Comparison of ENCODE assay signal across 1 cellular context in the genomic region with DNA sequence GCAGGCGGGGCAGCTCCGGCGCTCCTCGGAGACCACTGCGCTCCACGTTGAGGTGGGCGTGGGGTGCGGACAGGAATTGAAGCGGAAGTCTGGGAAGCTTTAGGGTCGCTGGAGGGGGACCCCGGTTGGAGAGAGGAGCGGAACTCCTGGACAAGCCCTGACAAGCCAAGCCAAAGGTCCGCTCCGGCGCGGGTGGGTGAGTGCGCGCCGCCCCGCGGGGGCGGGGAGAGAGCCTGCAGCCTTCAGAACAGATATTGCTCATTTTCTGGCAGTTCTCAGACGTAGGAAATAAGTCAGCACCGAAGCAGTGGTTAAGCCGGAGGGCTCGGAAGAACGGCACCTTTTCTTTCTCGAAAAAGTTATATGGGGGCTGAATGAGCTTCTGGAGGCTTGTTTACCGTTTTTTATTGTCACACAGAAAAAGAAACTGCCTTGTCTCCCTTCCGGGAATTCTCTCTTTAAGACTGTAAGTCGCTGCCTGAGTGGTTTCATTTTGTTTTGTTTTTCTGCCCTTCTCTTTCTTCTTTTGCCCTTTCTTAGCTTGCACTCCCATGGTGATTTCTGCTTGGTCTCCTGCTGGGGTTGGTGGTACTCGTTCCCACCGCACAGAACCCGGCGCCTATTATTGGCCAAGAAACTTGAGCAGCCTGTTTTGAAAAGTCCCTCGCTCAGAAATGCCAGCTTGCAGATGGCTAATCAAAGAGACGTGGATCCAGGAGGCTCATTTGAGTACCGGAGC.
A peak's percentile ranks its signal among the peaks of the same experiment; 100 is the strongest.
TF ChIP-seq lines count a peak whose summit lies in the region.

No MANE protein-coding gene starts in this region.

TF ChIP-seq in GM12878, 131 proteins besides CTCF, POLR2A, EP300 and RAD21 (continued from another document and continues in another):
- TF ChIP-seq, protein P1, sequence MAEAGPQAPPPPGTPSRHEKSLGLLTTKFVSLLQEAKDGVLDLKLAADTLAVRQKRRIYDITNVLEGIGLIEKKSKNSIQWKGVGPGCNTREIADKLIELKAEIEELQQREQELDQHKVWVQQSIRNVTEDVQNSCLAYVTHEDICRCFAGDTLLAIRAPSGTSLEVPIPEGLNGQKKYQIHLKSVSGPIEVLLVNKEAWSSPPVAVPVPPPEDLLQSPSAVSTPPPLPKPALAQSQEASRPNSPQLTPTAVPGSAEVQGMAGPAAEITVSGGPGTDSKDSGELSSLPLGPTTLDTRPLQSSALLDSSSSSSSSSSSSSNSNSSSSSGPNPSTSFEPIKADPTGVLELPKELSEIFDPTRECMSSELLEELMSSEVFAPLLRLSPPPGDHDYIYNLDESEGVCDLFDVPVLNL (IDR thresholded peaks at IDR 0.05; ENCODE audit: low read depth, low read length): peak; percentile 79
- no peak for TF ChIP-seq ZNF207 (IDR thresholded peaks at IDR 0.05; ENCODE audit: borderline replicate concordance)
- no peak for TF ChIP-seq ZSCAN29 (IDR thresholded peaks at IDR 0.05)
- TF ChIP-seq SP1 (IDR thresholded peaks at IDR 0.05; ENCODE audit: low read depth, low read length): peak; percentile 16
- peak; percentile 32; the same call in 1 of the 2 replicates for TF ChIP-seq CHD2 (IDR thresholded peaks at IDR 0.05; ENCODE audit: borderline replicate concordance, low read depth, low read length)
- TF ChIP-seq SMAD1 (IDR thresholded peaks at IDR 0.05; ENCODE audit: low read depth, partially characterized antibody): no peak
- no peak for TF ChIP-seq CBX5 (IDR thresholded peaks at IDR 0.05; ENCODE audit: low read depth)
- no peak for TF ChIP-seq TCF7 (IDR thresholded peaks at IDR 0.05; ENCODE audit: borderline replicate concordance)
- TF ChIP-seq TCF12 (IDR thresholded peaks at IDR 0.05; ENCODE audit: low read depth, low read length): no peak
- no peak for TF ChIP-seq NRF1 (conservative IDR thresholded peaks at IDR 0.05; ENCODE audit: low read depth, low read length)
- no peak for TF ChIP-seq NFYA (IDR thresholded peaks at IDR 0.05; ENCODE audit: borderline replicate concordance, low read depth, low read length)
- no peak for TF ChIP-seq KAT2A (conservative IDR thresholded peaks at IDR 0.05; ENCODE audit: control insufficient read depth, low read depth, low read length)
- TF ChIP-seq ZNF622 (IDR thresholded peaks at IDR 0.05): no peak
- peak; percentile 53; the same call in 1 of the 2 replicates for TF ChIP-seq WRNIP1 (IDR thresholded peaks at IDR 0.05; ENCODE audit: borderline replicate concordance, low read depth, low read length)
- TF ChIP-seq, protein P2, sequence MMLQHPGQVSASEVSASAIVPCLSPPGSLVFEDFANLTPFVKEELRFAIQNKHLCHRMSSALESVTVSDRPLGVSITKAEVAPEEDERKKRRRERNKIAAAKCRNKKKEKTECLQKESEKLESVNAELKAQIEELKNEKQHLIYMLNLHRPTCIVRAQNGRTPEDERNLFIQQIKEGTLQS (IDR thresholded peaks at IDR 0.05; ENCODE audit: borderline replicate concordance, extremely low read depth, low read depth, low read length): no peak
- TF ChIP-seq, protein P3, sequence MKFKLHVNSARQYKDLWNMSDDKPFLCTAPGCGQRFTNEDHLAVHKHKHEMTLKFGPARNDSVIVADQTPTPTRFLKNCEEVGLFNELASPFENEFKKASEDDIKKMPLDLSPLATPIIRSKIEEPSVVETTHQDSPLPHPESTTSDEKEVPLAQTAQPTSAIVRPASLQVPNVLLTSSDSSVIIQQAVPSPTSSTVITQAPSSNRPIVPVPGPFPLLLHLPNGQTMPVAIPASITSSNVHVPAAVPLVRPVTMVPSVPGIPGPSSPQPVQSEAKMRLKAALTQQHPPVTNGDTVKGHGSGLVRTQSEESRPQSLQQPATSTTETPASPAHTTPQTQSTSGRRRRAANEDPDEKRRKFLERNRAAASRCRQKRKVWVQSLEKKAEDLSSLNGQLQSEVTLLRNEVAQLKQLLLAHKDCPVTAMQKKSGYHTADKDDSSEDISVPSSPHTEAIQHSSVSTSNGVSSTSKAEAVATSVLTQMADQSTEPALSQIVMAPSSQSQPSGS (IDR thresholded peaks at IDR 0.05; ENCODE audit: low read length): no peak
- TF ChIP-seq GATAD2B (conservative IDR thresholded peaks at IDR 0.05; ENCODE audit: low read depth): no peak; the same call in 1 of the 2 replicates
- TF ChIP-seq TBL1XR1 (IDR thresholded peaks at IDR 0.05; ENCODE audit: low read depth, low read length): 0 out of 2 replicates have a peak, but pooled peaks have one; percentile 48
- no peak for TF ChIP-seq RBBP5 (conservative IDR thresholded peaks at IDR 0.05)
- no peak; the same call in 1 of the 2 replicates for TF ChIP-seq JUND (IDR thresholded peaks at IDR 0.05; ENCODE audit: low read depth, low read length)
- TF ChIP-seq PML (IDR thresholded peaks at IDR 0.05; ENCODE audit: low read length): 0 out of 2 replicates have a peak, but pooled peaks have one; percentile 26
- TF ChIP-seq MXI1 (IDR thresholded peaks at IDR 0.05; ENCODE audit: low read depth, low read length): no peak
- TF ChIP-seq POLR2AphosphoS2 (IDR thresholded peaks at IDR 0.05; ENCODE audit: low read depth, low read length): peak; percentile 73; the same call in 1 of the 2 replicates
- TF ChIP-seq, protein P4, sequence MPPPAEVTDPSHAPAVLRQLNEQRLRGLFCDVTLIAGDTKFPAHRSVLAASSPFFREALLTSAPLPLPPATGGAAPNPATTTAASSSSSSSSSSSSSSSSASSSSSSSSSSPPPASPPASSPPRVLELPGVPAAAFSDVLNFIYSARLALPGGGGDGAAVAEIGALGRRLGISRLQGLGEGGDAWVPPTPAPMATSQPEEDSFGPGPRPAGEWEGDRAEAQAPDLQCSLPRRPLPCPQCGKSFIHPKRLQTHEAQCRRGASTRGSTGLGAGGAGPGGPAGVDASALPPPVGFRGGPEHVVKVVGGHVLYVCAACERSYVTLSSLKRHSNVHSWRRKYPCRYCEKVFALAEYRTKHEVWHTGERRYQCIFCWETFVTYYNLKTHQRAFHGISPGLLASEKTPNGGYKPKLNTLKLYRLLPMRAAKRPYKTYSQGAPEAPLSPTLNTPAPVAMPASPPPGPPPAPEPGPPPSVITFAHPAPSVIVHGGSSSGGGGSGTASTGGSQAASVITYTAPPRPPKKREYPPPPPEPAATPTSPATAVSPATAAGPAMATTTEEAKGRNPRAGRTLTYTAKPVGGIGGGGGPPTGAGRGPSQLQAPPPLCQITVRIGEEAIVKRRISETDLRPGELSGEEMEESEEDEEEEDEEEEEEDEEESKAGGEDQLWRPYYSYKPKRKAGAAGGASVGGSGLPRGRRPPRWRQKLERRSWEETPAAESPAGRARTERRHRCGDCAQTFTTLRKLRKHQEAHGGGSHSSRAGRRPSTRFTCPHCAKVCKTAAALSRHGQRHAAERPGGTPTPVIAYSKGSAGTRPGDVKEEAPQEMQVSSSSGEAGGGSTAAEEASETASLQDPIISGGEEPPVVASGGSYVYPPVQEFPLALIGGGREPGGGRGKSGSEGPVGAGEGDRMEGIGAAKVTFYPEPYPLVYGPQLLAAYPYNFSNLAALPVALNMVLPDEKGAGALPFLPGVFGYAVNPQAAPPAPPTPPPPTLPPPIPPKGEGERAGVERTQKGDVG (CRISPR knock-in tag; IDR thresholded peaks at IDR 0.05): no peak
- TF ChIP-seq NFXL1 (IDR thresholded peaks at IDR 0.05; ENCODE audit: borderline replicate concordance): no peak
- no peak for TF ChIP-seq HDAC6 (IDR thresholded peaks at IDR 0.05; ENCODE audit: unreplicated experiment)
- TF ChIP-seq, protein P5, sequence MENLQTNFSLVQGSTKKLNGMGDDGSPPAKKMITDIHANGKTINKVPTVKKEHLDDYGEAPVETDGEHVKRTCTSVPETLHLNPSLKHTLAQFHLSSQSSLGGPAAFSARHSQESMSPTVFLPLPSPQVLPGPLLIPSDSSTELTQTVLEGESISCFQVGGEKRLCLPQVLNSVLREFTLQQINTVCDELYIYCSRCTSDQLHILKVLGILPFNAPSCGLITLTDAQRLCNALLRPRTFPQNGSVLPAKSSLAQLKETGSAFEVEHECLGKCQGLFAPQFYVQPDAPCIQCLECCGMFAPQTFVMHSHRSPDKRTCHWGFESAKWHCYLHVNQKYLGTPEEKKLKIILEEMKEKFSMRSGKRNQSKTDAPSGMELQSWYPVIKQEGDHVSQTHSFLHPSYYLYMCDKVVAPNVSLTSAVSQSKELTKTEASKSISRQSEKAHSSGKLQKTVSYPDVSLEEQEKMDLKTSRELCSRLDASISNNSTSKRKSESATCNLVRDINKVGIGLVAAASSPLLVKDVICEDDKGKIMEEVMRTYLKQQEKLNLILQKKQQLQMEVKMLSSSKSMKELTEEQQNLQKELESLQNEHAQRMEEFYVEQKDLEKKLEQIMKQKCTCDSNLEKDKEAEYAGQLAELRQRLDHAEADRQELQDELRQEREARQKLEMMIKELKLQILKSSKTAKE (IDR thresholded peaks at IDR 0.05; ENCODE audit: low read depth, poor library complexity, severe bottlenecking): peak; percentile 63
- TF ChIP-seq STAT1 (conservative IDR thresholded peaks at IDR 0.05): no peak
- no peak for TF ChIP-seq KLF5 (IDR thresholded peaks at IDR 0.05; ENCODE audit: partially characterized antibody)
- TF ChIP-seq CHD4 (IDR thresholded peaks at IDR 0.05): no peak
- no peak; the same call in 1 of the 2 replicates for TF ChIP-seq BACH1 (IDR thresholded peaks at IDR 0.05; ENCODE audit: borderline replicate concordance)
- no peak for TF ChIP-seq SRF (IDR thresholded peaks at IDR 0.05; ENCODE audit: low read depth in 2 of 2, low read length in 2 of 2)
- TF ChIP-seq YY1 (IDR thresholded peaks at IDR 0.05; ENCODE audit: low read depth, low read length): no peak
- TF ChIP-seq RCOR1 (conservative IDR thresholded peaks at IDR 0.05; ENCODE audit: low read depth, low read length): no peak
- TF ChIP-seq POU2F2 (IDR thresholded peaks at IDR 0.05; ENCODE audit: borderline replicate concordance, low read depth, low read length): no peak; the same call in 2 of the 3 replicates
- no peak for TF ChIP-seq SUPT20H (IDR thresholded peaks at IDR 0.05; ENCODE audit: borderline replicate concordance, control insufficient read depth, low read depth, low read length)
- TF ChIP-seq, protein P6, sequence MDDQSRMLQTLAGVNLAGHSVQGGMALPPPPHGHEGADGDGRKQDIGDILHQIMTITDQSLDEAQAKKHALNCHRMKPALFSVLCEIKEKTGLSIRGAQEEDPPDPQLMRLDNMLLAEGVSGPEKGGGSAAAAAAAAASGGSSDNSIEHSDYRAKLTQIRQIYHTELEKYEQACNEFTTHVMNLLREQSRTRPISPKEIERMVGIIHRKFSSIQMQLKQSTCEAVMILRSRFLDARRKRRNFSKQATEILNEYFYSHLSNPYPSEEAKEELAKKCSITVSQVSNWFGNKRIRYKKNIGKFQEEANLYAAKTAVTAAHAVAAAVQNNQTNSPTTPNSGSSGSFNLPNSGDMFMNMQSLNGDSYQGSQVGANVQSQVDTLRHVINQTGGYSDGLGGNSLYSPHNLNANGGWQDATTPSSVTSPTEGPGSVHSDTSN (IDR thresholded peaks at IDR 0.05; ENCODE audit: insufficient replicate concordance, low read depth, low read length): no peak
- no peak; the same call in 1 of the 2 replicates for TF ChIP-seq ZBED1 (IDR thresholded peaks at IDR 0.05; ENCODE audit: borderline replicate concordance)
- peak; percentile 17 for TF ChIP-seq JUNB (IDR thresholded peaks at IDR 0.05)
- TF ChIP-seq CHD1 (IDR thresholded peaks at IDR 0.05; ENCODE audit: low read depth, low read length): peak; percentile 82; the same call in 1 of the 2 replicates
- TF ChIP-seq KDM1A (IDR thresholded peaks at IDR 0.05; ENCODE audit: borderline replicate concordance): no peak
- TF ChIP-seq, protein P7, sequence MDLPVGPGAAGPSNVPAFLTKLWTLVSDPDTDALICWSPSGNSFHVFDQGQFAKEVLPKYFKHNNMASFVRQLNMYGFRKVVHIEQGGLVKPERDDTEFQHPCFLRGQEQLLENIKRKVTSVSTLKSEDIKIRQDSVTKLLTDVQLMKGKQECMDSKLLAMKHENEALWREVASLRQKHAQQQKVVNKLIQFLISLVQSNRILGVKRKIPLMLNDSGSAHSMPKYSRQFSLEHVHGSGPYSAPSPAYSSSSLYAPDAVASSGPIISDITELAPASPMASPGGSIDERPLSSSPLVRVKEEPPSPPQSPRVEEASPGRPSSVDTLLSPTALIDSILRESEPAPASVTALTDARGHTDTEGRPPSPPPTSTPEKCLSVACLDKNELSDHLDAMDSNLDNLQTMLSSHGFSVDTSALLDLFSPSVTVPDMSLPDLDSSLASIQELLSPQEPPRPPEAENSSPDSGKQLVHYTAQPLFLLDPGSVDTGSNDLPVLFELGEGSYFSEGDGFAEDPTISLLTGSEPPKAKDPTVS (IDR thresholded peaks at IDR 0.05; ENCODE audit: low read depth, low read length): no peak
- TF ChIP-seq, protein P8, sequence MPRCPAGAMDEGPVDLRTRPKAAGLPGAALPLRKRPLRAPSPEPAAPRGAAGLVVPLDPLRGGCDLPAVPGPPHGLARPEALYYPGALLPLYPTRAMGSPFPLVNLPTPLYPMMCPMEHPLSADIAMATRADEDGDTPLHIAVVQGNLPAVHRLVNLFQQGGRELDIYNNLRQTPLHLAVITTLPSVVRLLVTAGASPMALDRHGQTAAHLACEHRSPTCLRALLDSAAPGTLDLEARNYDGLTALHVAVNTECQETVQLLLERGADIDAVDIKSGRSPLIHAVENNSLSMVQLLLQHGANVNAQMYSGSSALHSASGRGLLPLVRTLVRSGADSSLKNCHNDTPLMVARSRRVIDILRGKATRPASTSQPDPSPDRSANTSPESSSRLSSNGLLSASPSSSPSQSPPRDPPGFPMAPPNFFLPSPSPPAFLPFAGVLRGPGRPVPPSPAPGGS (IDR thresholded peaks at IDR 0.05; ENCODE audit: borderline replicate concordance, insufficient read depth, low read depth, low read length, poor library complexity, severe bottlenecking): no peak
- no peak for TF ChIP-seq MTA3 (IDR thresholded peaks at IDR 0.05; ENCODE audit: borderline replicate concordance, low read length)
- TF ChIP-seq, protein P9, sequence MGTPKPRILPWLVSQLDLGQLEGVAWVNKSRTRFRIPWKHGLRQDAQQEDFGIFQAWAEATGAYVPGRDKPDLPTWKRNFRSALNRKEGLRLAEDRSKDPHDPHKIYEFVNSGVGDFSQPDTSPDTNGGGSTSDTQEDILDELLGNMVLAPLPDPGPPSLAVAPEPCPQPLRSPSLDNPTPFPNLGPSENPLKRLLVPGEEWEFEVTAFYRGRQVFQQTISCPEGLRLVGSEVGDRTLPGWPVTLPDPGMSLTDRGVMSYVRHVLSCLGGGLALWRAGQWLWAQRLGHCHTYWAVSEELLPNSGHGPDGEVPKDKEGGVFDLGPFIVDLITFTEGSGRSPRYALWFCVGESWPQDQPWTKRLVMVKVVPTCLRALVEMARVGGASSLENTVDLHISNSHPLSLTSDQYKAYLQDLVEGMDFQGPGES (IDR thresholded peaks at IDR 0.05): no peak
- TF ChIP-seq ZNF384 (IDR thresholded peaks at IDR 0.05; ENCODE audit: borderline replicate concordance, low read depth, low read length): peak; percentile 18; the same call in 1 of the 2 replicates
- TF ChIP-seq HDAC2 (IDR thresholded peaks at IDR 0.05): no peak
- TF ChIP-seq IRF4 (IDR thresholded peaks at IDR 0.05; ENCODE audit: low read depth, low read length): no peak
- TF ChIP-seq, protein P10, sequence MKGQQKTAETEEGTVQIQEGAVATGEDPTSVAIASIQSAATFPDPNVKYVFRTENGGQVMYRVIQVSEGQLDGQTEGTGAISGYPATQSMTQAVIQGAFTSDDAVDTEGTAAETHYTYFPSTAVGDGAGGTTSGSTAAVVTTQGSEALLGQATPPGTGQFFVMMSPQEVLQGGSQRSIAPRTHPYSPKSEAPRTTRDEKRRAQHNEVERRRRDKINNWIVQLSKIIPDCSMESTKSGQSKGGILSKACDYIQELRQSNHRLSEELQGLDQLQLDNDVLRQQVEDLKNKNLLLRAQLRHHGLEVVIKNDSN (IDR thresholded peaks at IDR 0.05; ENCODE audit: borderline replicate concordance, extremely low read length, insufficient read depth, low read depth, low read length): no peak
